18 cellular contexts compared by ENCODE assay signal in the genomic region with DNA sequence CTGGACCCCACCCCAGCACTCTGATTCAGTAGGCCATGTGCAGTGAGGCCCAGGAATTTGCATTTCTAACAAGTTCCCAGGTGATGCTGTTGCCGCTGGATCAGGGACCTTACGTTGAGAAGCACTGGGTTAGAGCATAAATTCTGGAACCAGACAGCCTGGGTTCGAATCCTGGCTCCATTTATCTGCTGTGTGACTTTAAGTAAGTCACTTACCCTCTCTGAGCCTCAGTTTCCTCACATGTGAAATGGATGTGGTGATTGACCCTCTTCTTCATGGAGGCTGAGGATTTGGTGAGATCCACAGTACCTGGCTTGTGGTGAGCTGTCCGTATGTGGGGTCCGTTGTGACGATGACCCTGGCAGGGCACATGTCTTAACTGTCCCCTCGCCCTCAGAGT. TPM values are rescaled to one million over a fixed set of nuclear protein-coding genes. Genes with fewer than 3 reads are reported as not detected.
A peak's percentile ranks its signal among the peaks of the same experiment; 100 is the strongest.
DNase-seq lines count a peak whose midpoint lies in the region; ATAC-seq, FAIRE-seq and TF ChIP-seq lines count a peak whose summit lies in the region.
"Had no signal": no experiment of that assay in that cellular context is flagged by ENCODE, and none has a peak within 500 bp of the region (broad histone marks: within the 10 kb centered on the region; RNA-seq: fewer than 3 reads in every experiment).

No MANE protein-coding gene starts in this region.

- intact Hi-C loops in K562 (cut with micrococcal nuclease) (no loop called here), natural killer cell (cut with micrococcal nuclease) (no loop called here)

- no peaks in the 10 kb centered on the region for H3K27me3 Mint-ChIP-seq in activated T-cell treated with anti-CD3 and anti-CD28 coated beads, Interleukin-2, amount 50 U/mL, for 24 hours
- H3K27me3 Mint-ChIP-seq in natural killer cell (ENCODE audit: low read depth in 2 of 2), result no peaks in the 10 kb centered on the region
- H3K27me3 Mint-ChIP-seq: B cell; CD4-positive, alpha-beta memory T cell; IgD-negative memory B cell had no signal

- no peak for TF ChIP-seq EP300 in K562 (IDR thresholded peaks at IDR 0.05; ENCODE audit: low read length)

- H3K4me3 Mint-ChIP-seq in activated T-cell treated with anti-CD3 and anti-CD28 coated beads, Interleukin-2, amount 50 U/mL, for 24 hours, result no peak overlapping the region
- H3K4me3 Mint-ChIP-seq in natural killer cell, result no peak overlapping the region
- H3K4me3 Mint-ChIP-seq: B cell; CD4-positive, alpha-beta memory T cell; GM23338; H9 had no signal

- H3K9me3 Mint-ChIP-seq in activated T-cell treated with anti-CD3 and anti-CD28 coated beads, Interleukin-2, amount 50 U/mL, for 24 hours, result no peaks in the 10 kb centered on the region
- H3K9me3 Mint-ChIP-seq in natural killer cell, result no peaks in the 10 kb centered on the region
- H3K9me3 Mint-ChIP-seq: CD4-positive, alpha-beta memory T cell; GM23338; H9; IgD-negative memory B cell had no signal

- CTCF ChIA-PET in K562 (lab: Yijun Ruan, JAX; ENCODE audit: low intra/inter-chr PET ratio), result no interaction called here

- no peaks in the 10 kb centered on the region for H3K27me3 ChIP-seq in H7 (ENCODE audit: control insufficient read depth, insufficient read depth, low read length)
- no peaks in the 10 kb centered on the region for H3K27me3 ChIP-seq in K562 (ENCODE audit: control insufficient read depth in 2 of 2, insufficient read depth in 2 of 2, low read length in 2 of 2)

- no peak overlapping the region for H2AFZ ChIP-seq in K562 (ENCODE audit: low read depth, low read length)
- H2AFZ ChIP-seq: GM23338 had no signal

- no TSS peak for BruUV-seq in K562 (replicated peaks; lab: Mats Ljungman, UMichigan)

- H3K4me3 ChIP-seq in H7 (ENCODE audit: insufficient read depth, low read depth, low read length), result no peak overlapping the region
- H3K4me3 ChIP-seq in K562, result no peak overlapping the region
- H3K4me3 ChIP-seq: GM23338 had no signal

- POLR2A ChIA-PET in K562 (lab: Yijun Ruan, JAX), result interaction anchor here (0.6 to 1.1 kb wide), 2 partner anchors 14 to 226 kb away, joined by 3 read pairs; no protein-coding TSS in a partner anchor

- 95% methylated on average over 7 of the region's 7 CpGs for WGBS in K562 (ENCODE audit: insufficient coverage, low coverage, missing lambda C conversion rate)

- no peaks in the 10 kb centered on the region for H3K79me2 ChIP-seq in K562 (ENCODE audit: control insufficient read depth, insufficient read depth, low read length)

- peak overlapping the region; percentile 2 for H3K27ac Mint-ChIP-seq in activated T-cell treated with anti-CD3 and anti-CD28 coated beads, Interleukin-2, amount 50 U/mL, for 24 hours
- peak overlapping the region in 1 of 2 donors; percentile 23 for H3K27ac Mint-ChIP-seq in natural killer cell
- H3K27ac Mint-ChIP-seq: B cell, GM23338, IgD-negative memory B cell had no signal

- no peaks in the 10 kb centered on the region for H3K9me3 ChIP-seq in K562 (replicated peaks; ENCODE audit: control insufficient read depth, insufficient read depth, low read depth, low read length)

- no peak for TF ChIP-seq POLR2A in K562 (conservative IDR thresholded peaks at IDR 0.05)

- no peak for FAIRE-seq in K562 (lab: Jason Lieb, UNC)
- FAIRE-seq: G401.6, GM12891 had no signal

- H3K4me1 ChIP-seq in K562 (replicated peaks in 1 of 2; ENCODE audit: control insufficient read depth in 2 of 2, insufficient read depth in 2 of 2, low read length in 2 of 2), result peaks cover 20 to 42% of the 10 kb centered on the region in 2 experiments; a peak in 4 of 5 replicates

- no peak overlapping the region for H3K9ac ChIP-seq in K562 (ENCODE audit: insufficient read depth in 1 of 2, low read depth in 2 of 2, low read length in 2 of 2)

- no peak for TF ChIP-seq RAD21 in K562 (CRISPR knock-in tag; conservative IDR thresholded peaks at IDR 0.05 in 1 of 2, IDR thresholded peaks at IDR 0.05 in 1 of 2)

- H3K4me1 Mint-ChIP-seq in activated T-cell treated with anti-CD3 and anti-CD28 coated beads, Interleukin-2, amount 50 U/mL, for 24 hours (ENCODE audit: low read depth), result peaks cover 6% of the 10 kb centered on the region
- H3K4me1 Mint-ChIP-seq in natural killer cell, result peaks cover 0 to 5% of the 10 kb centered on the region in 2 donors
- H3K4me1 Mint-ChIP-seq: B cell, GM23338 had no signal

- peaks cover 14% of the 10 kb centered on the region; the same call in 1 of the 2 replicates for H4K20me1 ChIP-seq in K562 (replicated peaks; ENCODE audit: control insufficient read depth, insufficient read depth, low read length)

- no peak for DNase-seq in activated T-cell treated with anti-CD3 and anti-CD28 coated beads, Interleukin-2, amount 50 U/mL, for 24 hours
- DNase-seq in activated T-cell treated with anti-CD3 and anti-CD28 coated beads, Interleukin-2, amount 50 U/mL, for 48 hours, result no peak
- DNase-seq in H7, result peak; percentile 25
- no peak for DNase-seq in K562 (ENCODE audit: extremely low read depth in 1 of 4, low spot score in 3 of 4)
- DNase-seq in natural killer cell, result no peak
- no peak for DNase-seq in CD1c-positive myeloid dendritic cell (ENCODE audit: extremely low spot score)
- DNase-seq: C1 segment of cervical spinal cord; CD4-positive, alpha-beta memory T cell; DMS79 treated with DMSO at 0.1 percent for 48 hours; EL; H9 had no signal

- H3K4me2 ChIP-seq in K562 (ENCODE audit: insufficient read depth, low read length), result no peak overlapping the region
- H3K4me2 ChIP-seq: GM23338 had no signal

- no peak for TF ChIP-seq CTCF in K562 (IDR thresholded peaks at IDR 0.05 in 2 of 3, conservative IDR thresholded peaks at IDR 0.05 in 1 of 3; ENCODE audit: insufficient read depth in 2 of 3, low read depth in 1 of 3, low read length in 3 of 3)
- no peak for TF ChIP-seq CTCF in natural killer cell (IDR thresholded peaks at IDR 0.05)

- in situ Hi-C loops in K562 (cut with MboI), result no loop called here

- no peaks in the 10 kb centered on the region for H3K9me1 ChIP-seq in K562 (ENCODE audit: control insufficient read depth, insufficient read depth, low read length)

- no peak overlapping the region for H3K27ac ChIP-seq in K562 (ENCODE audit: extremely low read depth, low read depth, low read length)

- peaks cover 35% of the 10 kb centered on the region for H3K36me3 Mint-ChIP-seq in activated T-cell treated with anti-CD3 and anti-CD28 coated beads, Interleukin-2, amount 50 U/mL, for 24 hours (ENCODE audit: low read depth)
- no peaks in the 10 kb centered on the region for H3K36me3 Mint-ChIP-seq in natural killer cell
- H3K36me3 Mint-ChIP-seq: IgD-negative memory B cell had no signal

- H3K36me3 ChIP-seq in H7 (replicated peaks; ENCODE audit: control insufficient read depth, insufficient read depth, low read length), result peaks cover 22% of the 10 kb centered on the region
- peaks cover 53% of the 10 kb centered on the region for H3K36me3 ChIP-seq in K562 (ENCODE audit: control insufficient read depth, insufficient read depth, low read length)

- ATAC-seq in K562 (no peak), natural killer cell (no peak)
- ATAC-seq: GM23338 had no signal

RNA-seq across cellular contexts. Expression of gene HIPK4, which starts 15.9 kb away (rescaled TPM):
- total RNA-seq in H7 (2014; rRNA removed; shearing (Covaris generic)), result 0.15 and 0.24 TPM in 2 replicates
- not detected in 2 replicates for total RNA-seq in K562 (2011; cell fraction: chromatin; rRNA removed; ENCODE audit: low replicate concordance)
- total RNA-seq in K562 (2011; cell fraction: nucleolus; rRNA removed), result 0.13 TPM in 1 of 2 replicates, not detected in the other
- 0.31 TPM in 1 of 2 replicates, not detected in the other for total RNA-seq in K562 (2011; cell fraction: nucleoplasm; rRNA removed)
- 0.08 TPM in 1 of 2 replicates, not detected in the other for total RNA-seq in K562 (2014; rRNA removed)
- not detected in 2 replicates for total RNA-seq in K562 (2014; rRNA removed; fragmentation: Illumina TruSeq; extraction: Trizol)
- not detected in 2 replicates for total RNA-seq in K562 (2015; rRNA removed; fragmentation: Illumina TruSeq; extraction: Trizol)
- total RNA-seq in K562 (2021), result 0.07 and 0.09 TPM in 2 replicates
- 0.06 TPM in 1 of 2 replicates, not detected in the other for polyA plus RNA-seq in K562 (2011; rRNA removed)
- polyA plus RNA-seq in K562 (2011; cell fraction: cytosol; rRNA removed), result 0.06 TPM in 2 replicates
- 0.10 TPM in 1 of 2 replicates, not detected in the other for polyA plus RNA-seq in K562 (2011; cell fraction: nucleus; rRNA removed)
- polyA plus RNA-seq in K562 (2012), result 0.08 and 0.10 TPM in 2 replicates
- polyA plus RNA-seq in K562 (2014; fragmentation: Illumina TruSeq; extraction: Trizol), result not detected in 2 replicates
- not detected for polyA plus RNA-seq in K562 (2014; fragmentation: Nextera tagmentation; extraction: Ambion mirVana)
- polyA plus RNA-seq in K562 (2014; rRNA removed), result 0.05 TPM in 1 of 2 replicates, not detected in the other
- polyA minus RNA-seq in K562 (2011; rRNA and poly(A)+ RNA removed), result not detected in 2 replicates
- not detected in 2 replicates for polyA minus RNA-seq in K562 (2011; cell fraction: cytosol; rRNA and poly(A)+ RNA removed)
- not detected in 2 replicates for polyA minus RNA-seq in K562 (2011; cell fraction: nucleus; rRNA and poly(A)+ RNA removed)
- total RNA-seq in natural killer cell, result under 1 TPM in 2 of 3 donors, not detected in 1; 0.14 to 0.29 TPM
- total RNA-seq: A172; CD4-positive, alpha-beta memory T cell; HT-29 had no signal
- polyA plus RNA-seq: CD4-positive, alpha-beta memory T cell had no signal

RNA-seq across cellular contexts. Expression of gene PLD3, which starts 25.6 kb away (rescaled TPM):
- total RNA-seq in H7 (2014; rRNA removed; shearing (Covaris generic)), result 332 and 352 TPM in 2 replicates
- total RNA-seq in K562 (2011; cell fraction: chromatin; rRNA removed; ENCODE audit: low replicate concordance), result 107 and 382 TPM in 2 replicates
- total RNA-seq in K562 (2011; cell fraction: nucleolus; rRNA removed), result 428 and 489 TPM in 2 replicates
- total RNA-seq in K562 (2011; cell fraction: nucleoplasm; rRNA removed), result 273 and 275 TPM in 2 replicates
- total RNA-seq in K562 (2014; rRNA removed) (112 and 167 TPM in 2 replicates), K562 (2014; rRNA removed; fragmentation: Illumina TruSeq; extraction: Trizol) (25.6 and 32.7 TPM in 2 replicates), K562 (2015; rRNA removed; fragmentation: Illumina TruSeq; extraction: Trizol) (63.5 and 72.9 TPM in 2 replicates), K562 (2021) (121 and 128 TPM in 2 replicates), natural killer cell (100 to 1,000 TPM; 107 to 140 (median 109) TPM)
- polyA plus RNA-seq in K562 (2011; rRNA removed) (72.7 and 167 TPM in 2 replicates), K562 (2014; fragmentation: Illumina TruSeq; extraction: Trizol) (79.3 and 129 TPM in 2 replicates), K562 (2014; fragmentation: Nextera tagmentation; extraction: Ambion mirVana) (1 to 10 TPM; 2.3 to 5.8 TPM), K562 (2014; rRNA removed) (81.6 and 91.2 TPM in 2 replicates)
- polyA plus RNA-seq in K562 (2011; cell fraction: cytosol; rRNA removed), result 103 and 259 TPM in 2 replicates
- 92.2 and 141 TPM in 2 replicates for polyA plus RNA-seq in K562 (2011; cell fraction: nucleus; rRNA removed)
- 172 and 394 TPM in 2 replicates for polyA plus RNA-seq in K562 (2012)
- 36.8 and 45.4 TPM in 2 replicates for polyA minus RNA-seq in K562 (2011; rRNA and poly(A)+ RNA removed)
- 168 and 196 TPM in 2 replicates for polyA minus RNA-seq in K562 (2011; cell fraction: cytosol; rRNA and poly(A)+ RNA removed)
- 38.8 and 46.8 TPM in 2 replicates for polyA minus RNA-seq in K562 (2011; cell fraction: nucleus; rRNA and poly(A)+ RNA removed)

RNA-seq across cellular contexts. Expression of gene C19orf47, which starts 25.9 kb away (rescaled TPM):
- 8.2 and 11.8 TPM in 2 replicates for total RNA-seq in H7 (2014; rRNA removed; shearing (Covaris generic))
- total RNA-seq in K562 (2011; cell fraction: chromatin; rRNA removed; ENCODE audit: low replicate concordance), result 54.6 and 104 TPM in 2 replicates
- total RNA-seq in K562 (2011; cell fraction: nucleolus; rRNA removed), result 38.6 and 39.2 TPM in 2 replicates
- 46.7 and 47.2 TPM in 2 replicates for total RNA-seq in K562 (2011; cell fraction: nucleoplasm; rRNA removed)
- total RNA-seq in K562 (2014; rRNA removed), result 15.8 and 18.7 TPM in 2 replicates
- 3.3 and 4.0 TPM in 2 replicates for total RNA-seq in K562 (2014; rRNA removed; fragmentation: Illumina TruSeq; extraction: Trizol)
- 9.6 and 11.0 TPM in 2 replicates for total RNA-seq in K562 (2015; rRNA removed; fragmentation: Illumina TruSeq; extraction: Trizol)
- total RNA-seq in K562 (2021), result 26.1 and 27.3 TPM in 2 replicates
- 21.6 and 24.9 TPM in 2 replicates for polyA plus RNA-seq in K562 (2011; rRNA removed)
- 20.1 and 41.9 TPM in 2 replicates for polyA plus RNA-seq in K562 (2011; cell fraction: cytosol; rRNA removed)
- 26.9 and 32.6 TPM in 2 replicates for polyA plus RNA-seq in K562 (2011; cell fraction: nucleus; rRNA removed)
- 14.8 and 15.2 TPM in 2 replicates for polyA plus RNA-seq in K562 (2012)
- 15.2 and 18.3 TPM in 2 replicates for polyA plus RNA-seq in K562 (2014; fragmentation: Illumina TruSeq; extraction: Trizol)
- under 1 TPM; 0.08 to 0.66 TPM for polyA plus RNA-seq in K562 (2014; fragmentation: Nextera tagmentation; extraction: Ambion mirVana)
- polyA plus RNA-seq in K562 (2014; rRNA removed), result 14.7 and 20.5 TPM in 2 replicates
- polyA minus RNA-seq in K562 (2011; rRNA and poly(A)+ RNA removed), result 25.2 and 45.6 TPM in 2 replicates
- polyA minus RNA-seq in K562 (2011; cell fraction: cytosol; rRNA and poly(A)+ RNA removed), result 13.1 and 23.2 TPM in 2 replicates
- polyA minus RNA-seq in K562 (2011; cell fraction: nucleus; rRNA and poly(A)+ RNA removed), result 12.1 and 14.4 TPM in 2 replicates
- total RNA-seq in natural killer cell, result 10 to 100 TPM; 15.2 to 20.2 (median 16.1) TPM

RNA-seq across cellular contexts. Expression of gene PRX, which starts 39.1 kb away (rescaled TPM):
- 5.0 and 10.7 TPM in 2 replicates for total RNA-seq in H7 (2014; rRNA removed; shearing (Covaris generic))
- total RNA-seq in K562 (2011; cell fraction: chromatin; rRNA removed; ENCODE audit: low replicate concordance), result 1.8 and 4.5 TPM in 2 replicates
- total RNA-seq in K562 (2011; cell fraction: nucleolus; rRNA removed), result 2.7 and 2.8 TPM in 2 replicates
- total RNA-seq in K562 (2011; cell fraction: nucleoplasm; rRNA removed), result 2.1 and 2.2 TPM in 2 replicates
- 2.8 and 3.8 TPM in 2 replicates for total RNA-seq in K562 (2014; rRNA removed)
- 0.61 and 0.65 TPM in 2 replicates for total RNA-seq in K562 (2014; rRNA removed; fragmentation: Illumina TruSeq; extraction: Trizol)
- 1.8 and 2.0 TPM in 2 replicates for total RNA-seq in K562 (2015; rRNA removed; fragmentation: Illumina TruSeq; extraction: Trizol)
- 2.9 and 3.5 TPM in 2 replicates for total RNA-seq in K562 (2021)
- 1.5 and 1.7 TPM in 2 replicates for polyA plus RNA-seq in K562 (2011; rRNA removed)
- 1.4 and 1.7 TPM in 2 replicates for polyA plus RNA-seq in K562 (2011; cell fraction: cytosol; rRNA removed)
- polyA plus RNA-seq in K562 (2011; cell fraction: nucleus; rRNA removed), result 1.0 and 1.8 TPM in 2 replicates
- 2.5 and 4.5 TPM in 2 replicates for polyA plus RNA-seq in K562 (2012)
- polyA plus RNA-seq in K562 (2014; fragmentation: Illumina TruSeq; extraction: Trizol), result 1.3 and 2.1 TPM in 2 replicates
- polyA plus RNA-seq in K562 (2014; fragmentation: Nextera tagmentation; extraction: Ambion mirVana), result not detected
- polyA plus RNA-seq in K562 (2014; rRNA removed), result 1.4 and 1.7 TPM in 2 replicates
- 1.4 and 1.5 TPM in 2 replicates for polyA minus RNA-seq in K562 (2011; rRNA and poly(A)+ RNA removed)
- 2.1 and 2.8 TPM in 2 replicates for polyA minus RNA-seq in K562 (2011; cell fraction: cytosol; rRNA and poly(A)+ RNA removed)
- 0.54 and 1.00 TPM in 2 replicates for polyA minus RNA-seq in K562 (2011; cell fraction: nucleus; rRNA and poly(A)+ RNA removed)
- 1 to 10 TPM; 2.0 to 3.8 (median 3.7) TPM for total RNA-seq in natural killer cell

RNA-seq across cellular contexts. Expression of gene SERTAD1, which starts 51.7 kb away (rescaled TPM):
- total RNA-seq in H7 (2014; rRNA removed; shearing (Covaris generic)), result 3.7 and 4.4 TPM in 2 replicates
- total RNA-seq in K562 (2011; cell fraction: chromatin; rRNA removed; ENCODE audit: low replicate concordance), result 3.1 and 8.3 TPM in 2 replicates
- 10.3 and 11.0 TPM in 2 replicates for total RNA-seq in K562 (2011; cell fraction: nucleolus; rRNA removed)
- total RNA-seq in K562 (2011; cell fraction: nucleoplasm; rRNA removed), result 7.5 and 8.9 TPM in 2 replicates
- 8.1 and 10.9 TPM in 2 replicates for total RNA-seq in K562 (2014; rRNA removed)
- 2.1 and 2.8 TPM in 2 replicates for total RNA-seq in K562 (2014; rRNA removed; fragmentation: Illumina TruSeq; extraction: Trizol)
- 4.9 and 5.5 TPM in 2 replicates for total RNA-seq in K562 (2015; rRNA removed; fragmentation: Illumina TruSeq; extraction: Trizol)
- 8.7 and 8.9 TPM in 2 replicates for total RNA-seq in K562 (2021)
- polyA plus RNA-seq in K562 (2011; rRNA removed), result 6.1 and 6.8 TPM in 2 replicates
- polyA plus RNA-seq in K562 (2011; cell fraction: cytosol; rRNA removed), result 7.4 and 18.7 TPM in 2 replicates
- 5.6 and 9.1 TPM in 2 replicates for polyA plus RNA-seq in K562 (2011; cell fraction: nucleus; rRNA removed)
- 6.7 and 8.9 TPM in 2 replicates for polyA plus RNA-seq in K562 (2012)
- polyA plus RNA-seq in K562 (2014; fragmentation: Illumina TruSeq; extraction: Trizol), result 2.3 and 5.0 TPM in 2 replicates
- polyA plus RNA-seq in K562 (2014; fragmentation: Nextera tagmentation; extraction: Ambion mirVana), result under 1 TPM; 0.15 to 0.85 TPM
- 6.7 TPM in 2 replicates for polyA plus RNA-seq in K562 (2014; rRNA removed)
- 1.9 and 2.1 TPM in 2 replicates for polyA minus RNA-seq in K562 (2011; rRNA and poly(A)+ RNA removed)
- 3.5 and 4.5 TPM in 2 replicates for polyA minus RNA-seq in K562 (2011; cell fraction: cytosol; rRNA and poly(A)+ RNA removed)
- polyA minus RNA-seq in K562 (2011; cell fraction: nucleus; rRNA and poly(A)+ RNA removed), result 1.8 and 3.6 TPM in 2 replicates
- total RNA-seq in natural killer cell, result 10 to 100 TPM; 31.2 to 53.5 (median 38.7) TPM
